1 cellular context compared by ENCODE assay signal in the genomic region with DNA sequence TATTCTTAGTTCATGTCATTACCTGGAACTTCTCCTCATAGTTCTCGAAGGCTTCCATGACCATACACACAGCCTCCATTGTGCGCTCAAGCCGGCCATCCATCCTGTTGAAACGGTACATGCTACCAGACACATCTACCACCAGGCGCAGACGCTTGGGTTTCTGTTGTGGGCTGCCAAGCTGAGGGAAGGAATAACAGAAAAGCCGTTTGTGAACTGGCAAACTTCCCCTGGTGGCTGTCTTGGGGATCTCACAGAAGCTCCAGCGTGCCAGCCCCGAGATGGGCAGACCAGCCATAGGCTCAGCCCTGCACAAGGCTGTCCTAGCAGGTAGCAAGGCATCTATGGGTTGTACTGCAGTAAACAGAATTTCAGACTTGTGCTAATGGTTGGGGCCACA.
TF ChIP-seq lines count a peak whose summit lies in the region.

No MANE protein-coding gene starts in this region.

TF ChIP-seq in HepG2, 621 proteins besides CTCF, POLR2A, EP300 and RAD21 (continued from another document):
- TF ChIP-seq, protein P1, sequence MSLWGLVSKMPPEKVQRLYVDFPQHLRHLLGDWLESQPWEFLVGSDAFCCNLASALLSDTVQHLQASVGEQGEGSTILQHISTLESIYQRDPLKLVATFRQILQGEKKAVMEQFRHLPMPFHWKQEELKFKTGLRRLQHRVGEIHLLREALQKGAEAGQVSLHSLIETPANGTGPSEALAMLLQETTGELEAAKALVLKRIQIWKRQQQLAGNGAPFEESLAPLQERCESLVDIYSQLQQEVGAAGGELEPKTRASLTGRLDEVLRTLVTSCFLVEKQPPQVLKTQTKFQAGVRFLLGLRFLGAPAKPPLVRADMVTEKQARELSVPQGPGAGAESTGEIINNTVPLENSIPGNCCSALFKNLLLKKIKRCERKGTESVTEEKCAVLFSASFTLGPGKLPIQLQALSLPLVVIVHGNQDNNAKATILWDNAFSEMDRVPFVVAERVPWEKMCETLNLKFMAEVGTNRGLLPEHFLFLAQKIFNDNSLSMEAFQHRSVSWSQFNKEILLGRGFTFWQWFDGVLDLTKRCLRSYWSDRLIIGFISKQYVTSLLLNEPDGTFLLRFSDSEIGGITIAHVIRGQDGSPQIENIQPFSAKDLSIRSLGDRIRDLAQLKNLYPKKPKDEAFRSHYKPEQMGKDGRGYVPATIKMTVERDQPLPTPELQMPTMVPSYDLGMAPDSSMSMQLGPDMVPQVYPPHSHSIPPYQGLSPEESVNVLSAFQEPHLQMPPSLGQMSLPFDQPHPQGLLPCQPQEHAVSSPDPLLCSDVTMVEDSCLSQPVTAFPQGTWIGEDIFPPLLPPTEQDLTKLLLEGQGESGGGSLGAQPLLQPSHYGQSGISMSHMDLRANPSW (CRISPR knock-in tag; IDR thresholded peaks at IDR 0.05; ENCODE audit: borderline replicate concordance): no peak
- no peak for TF ChIP-seq HNF4G (IDR thresholded peaks at IDR 0.05; ENCODE audit: borderline replicate concordance, low read depth, low read length)
- TF ChIP-seq HNF4G (CRISPR knock-in tag; IDR thresholded peaks at IDR 0.05; ENCODE audit: borderline replicate concordance, low read depth): no peak
- no peak for TF ChIP-seq SETDB1 (CRISPR knock-in tag; IDR thresholded peaks at IDR 0.05; ENCODE audit: borderline replicate concordance)
TF ChIP-seq in HepG2: peak in this region for 0.
